ENCODE assay signal across 24 cellular contexts in genomic region chr4:117545042-117545441, GRCh38.
DNase-seq lines count a peak whose midpoint lies in the region; ATAC-seq, FAIRE-seq and TF ChIP-seq lines count a peak whose summit lies in the region.
"Had no signal": no experiment of that assay in that cellular context is flagged by ENCODE, and none has a peak within 500 bp of the region (broad histone marks: within the 10 kb centered on the region; RNA-seq: fewer than 3 reads in every experiment).

No MANE protein-coding gene starts in this region.

- FAIRE-seq in astrocyte (lab: Jason Lieb, UNC) (no peak), HTR-8/SVneo (lab: Jason Lieb, UNC) (no peak)
- FAIRE-seq: A549, GM12891, GM19239 had no signal

- no peaks in the 10 kb centered on the region for H3K9me2 ChIP-seq in PC-3 (replicated peaks; ENCODE audit: low read length)

- H3K9me3 Mint-ChIP-seq in astrocyte (ENCODE audit: unreplicated experiment), result no peaks in the 10 kb centered on the region
- peaks cover 0 to 4% (median 0%) of the 10 kb centered on the region in 11 donors for H3K9me3 Mint-ChIP-seq in naive thymus-derived CD4-positive, alpha-beta T cell

- CTCF ChIA-PET in PC-3 (lab: Charles Lee), result no interaction called here
- CTCF ChIA-PET in naive thymus-derived CD4-positive, alpha-beta T cell (lab: Charles Lee), result interaction anchor here (0.7 kb wide), 1 partner anchor 12 kb away, joined by 3 read pairs; no protein-coding TSS in a partner anchor

- H3K4me1 ChIP-seq in PC-3 (ENCODE audit: insufficient read depth, low read length) (no peaks in the 10 kb centered on the region), astrocyte (ENCODE audit: insufficient read depth, low read length) (no peaks in the 10 kb centered on the region)
- H3K4me1 ChIP-seq in naive thymus-derived CD4-positive, alpha-beta T cell (ENCODE audit: control insufficient read depth in 2 of 2, insufficient read depth in 2 of 2, low read length in 2 of 2), result no peaks in the 10 kb centered on the region
- H3K4me1 ChIP-seq: A549 had no signal

- intact Hi-C loops in PC-3 (cut with micrococcal nuclease), result no loop called here
- intact Hi-C loops in naive thymus-derived CD4-positive, alpha-beta T cell (cut with micrococcal nuclease), result no loop called here

- no peaks in the 10 kb centered on the region for H3K79me2 ChIP-seq in PC-3 (ENCODE audit: low read length)
- no peaks in the 10 kb centered on the region for H3K79me2 ChIP-seq in astrocyte (ENCODE audit: insufficient read depth, low read length)

- H3K36me3 ChIP-seq in PC-3 (ENCODE audit: low read depth, low read length) (no peaks in the 10 kb centered on the region), astrocyte (ENCODE audit: insufficient read depth, low read length) (no peaks in the 10 kb centered on the region)
- no peaks in the 10 kb centered on the region for H3K36me3 ChIP-seq in naive thymus-derived CD4-positive, alpha-beta T cell (ENCODE audit: control insufficient read depth in 2 of 3, insufficient read depth in 3 of 3, low read length in 3 of 3)

- H3K27ac ChIP-seq in PC-3 (ENCODE audit: low read length) (no peak overlapping the region), astrocyte (ENCODE audit: low read depth, low read length) (no peak overlapping the region)
- no peak overlapping the region for H3K27ac ChIP-seq in naive thymus-derived CD4-positive, alpha-beta T cell (ENCODE audit: low read depth, low read length)
- H3K27ac ChIP-seq: A549 had no signal

- BruUV-seq in PC-3 (replicated peaks; lab: Mats Ljungman, UMichigan), result no TSS peak

- peak; percentile 2 for DNase-seq in Ammon's horn (ENCODE audit: low spot score)
- peak; percentile 7 for DNase-seq in PC-3
- DNase-seq in astrocyte (ENCODE audit: low read depth), result peak; percentile 2
- DNase-seq in fibroblast of peridontal ligament (ENCODE audit: extremely low read depth), result peak; percentile 3
- no peak for DNase-seq in naive thymus-derived CD4-positive, alpha-beta T cell
- no peak for DNase-seq in HTR-8/SVneo (ENCODE audit: insufficient read length, low spot score)
- no peak for DNase-seq in NCI-H2081 treated with DMSO at 0.1 percent for 48 hours (lab: John Stamatoyannopoulos, UW)
- no peak for DNase-seq in erythroblast (lab: John Stamatoyannopoulos, UW)
- DNase-seq: 8988T; ACHN; AML-193; C1 segment of cervical spinal cord; Calu3; CD4-positive, alpha-beta memory T cell; COR-L47; DMS53; DMS79 treated with DMSO at 0.1 percent for 48 hours; GF-D8; H9 had no signal

- no peaks in the 10 kb centered on the region for H3K27me3 Mint-ChIP-seq in astrocyte (ENCODE audit: low read depth, unreplicated experiment)
- no peaks in the 10 kb centered on the region for H3K27me3 Mint-ChIP-seq in naive thymus-derived CD4-positive, alpha-beta T cell
- H3K27me3 Mint-ChIP-seq: CD4-positive, alpha-beta memory T cell had no signal

- H3F3A ChIP-seq in PC-3 (ENCODE audit: low read length, unreplicated experiment), result no peaks in the 10 kb centered on the region

- POLR2A ChIA-PET in PC-3 (lab: Charles Lee; ENCODE audit: unreplicated experiment), result no interaction called here
- POLR2A ChIA-PET in naive thymus-derived CD4-positive, alpha-beta T cell (lab: Charles Lee), result no interaction called here

- H3K9ac ChIP-seq in PC-3 (ENCODE audit: low read length), result no peak overlapping the region
- no peak overlapping the region for H3K9ac ChIP-seq in astrocyte (ENCODE audit: low read length)

- H3K4me3 Mint-ChIP-seq in astrocyte (ENCODE audit: unreplicated experiment), result no peak overlapping the region
- H3K4me3 Mint-ChIP-seq in naive thymus-derived CD4-positive, alpha-beta T cell, result no peak overlapping the region
- H3K4me3 Mint-ChIP-seq: CD4-positive, alpha-beta memory T cell; GM23338; H9 had no signal

- peak; percentile 27 for ATAC-seq in PC-3
- no peak for ATAC-seq in naive thymus-derived CD4-positive, alpha-beta T cell
- ATAC-seq: A549, GM23338, HCT116 had no signal

- H2AFZ ChIP-seq in PC-3 (ENCODE audit: low read length) (no peak overlapping the region), astrocyte (ENCODE audit: low read depth, low read length) (no peak overlapping the region)
- H2AFZ ChIP-seq: GM23338 had no signal

- TF ChIP-seq CTCF in PC-3 (conservative IDR thresholded peaks at IDR 0.05; ENCODE audit: low read depth, low read length) (no peak), astrocyte (IDR thresholded peaks at IDR 0.05; ENCODE audit: insufficient read depth, low read depth, low read length) (no peak)

- H3K4me3 ChIP-seq in PC-3 (ENCODE audit: low read length), result no peak overlapping the region
- H3K4me3 ChIP-seq in astrocyte (ENCODE audit: insufficient read depth, low read depth, low read length), result no peak overlapping the region
- no peak overlapping the region for H3K4me3 ChIP-seq in naive thymus-derived CD4-positive, alpha-beta T cell (ENCODE audit: low read length)
- H3K4me3 ChIP-seq: A549, GM23338 had no signal

- H3K4me2 ChIP-seq in PC-3 (ENCODE audit: low read length) (no peak overlapping the region), astrocyte (ENCODE audit: low read length) (no peak overlapping the region)
- H3K4me2 ChIP-seq: A549, GM23338 had no signal

- H3K9me3 ChIP-seq in PC-3 (ENCODE audit: low read length), result no peaks in the 10 kb centered on the region
- no peaks in the 10 kb centered on the region for H3K9me3 ChIP-seq in astrocyte (ENCODE audit: insufficient read depth, low read depth, low read length)
- no peaks in the 10 kb centered on the region for H3K9me3 ChIP-seq in naive thymus-derived CD4-positive, alpha-beta T cell (ENCODE audit: control insufficient read depth in 2 of 3, low read length in 3 of 3)
- H3K9me3 ChIP-seq: A549 had no signal

- H3K27me3 ChIP-seq in PC-3 (ENCODE audit: low read length) (no peaks in the 10 kb centered on the region), astrocyte (ENCODE audit: insufficient read depth, low read length) (no peaks in the 10 kb centered on the region)
- H3K27me3 ChIP-seq in naive thymus-derived CD4-positive, alpha-beta T cell (ENCODE audit: control insufficient read depth in 2 of 2, insufficient read depth in 2 of 2, low read length in 2 of 2), result no peaks in the 10 kb centered on the region

- no peaks in the 10 kb centered on the region for H3K4me1 Mint-ChIP-seq in astrocyte (ENCODE audit: low read depth, unreplicated experiment)
- no peaks in the 10 kb centered on the region for H3K4me1 Mint-ChIP-seq in naive thymus-derived CD4-positive, alpha-beta T cell
- H3K4me1 Mint-ChIP-seq: CD4-positive, alpha-beta memory T cell; GM23338; H9 had no signal

- no peak for TF ChIP-seq POLR2A in erythroblast (IDR thresholded peaks at IDR 0.05; ENCODE audit: low read length)

- H3K27ac Mint-ChIP-seq in astrocyte (ENCODE audit: unreplicated experiment), result no peak overlapping the region
- no peak overlapping the region for H3K27ac Mint-ChIP-seq in naive thymus-derived CD4-positive, alpha-beta T cell
- H3K27ac Mint-ChIP-seq: CD4-positive, alpha-beta memory T cell; GM23338; H9 had no signal

- H4K20me1 ChIP-seq in PC-3 (ENCODE audit: low read length) (no peaks in the 10 kb centered on the region), astrocyte (ENCODE audit: insufficient read depth, low read length) (no peaks in the 10 kb centered on the region)

- H3K36me3 Mint-ChIP-seq in astrocyte (ENCODE audit: low read depth, unreplicated experiment), result no peaks in the 10 kb centered on the region
- no peaks in the 10 kb centered on the region for H3K36me3 Mint-ChIP-seq in naive thymus-derived CD4-positive, alpha-beta T cell
- H3K36me3 Mint-ChIP-seq: CD4-positive, alpha-beta memory T cell had no signal

Comparison
In these comparisons a context has a peak if more than half of its experiments do, and no peak if none do; other contexts are left out.
1. DNase-seq: peak in Ammon's horn (single experiment), PC-3 (single experiment), astrocyte (single experiment) and fibroblast of peridontal ligament (single experiment); none in naive thymus-derived CD4-positive, alpha-beta T cell (0 of 9), HTR-8/SVneo (single experiment), NCI-H2081 treated with DMSO at 0.1 percent for 48 hours (single experiment) and erythroblast (0 of 2).